Comparison of ENCODE assay signal across 8 cellular contexts in genomic region chr5:131423056-131423455, GRCh38.
A peak's percentile ranks its signal among the peaks of the same experiment; 100 is the strongest.
DNase-seq lines count a peak whose midpoint lies in the region; ATAC-seq and TF ChIP-seq lines count a peak whose summit lies in the region.

No MANE protein-coding gene starts in this region.

- peaks cover 4% of the 10 kb centered on the region; the same call in 1 of the 2 replicates for H3K36me3 ChIP-seq in SJCRH30

- H3K4me3 ChIP-seq in AG10803 (ENCODE audit: low read length) (no peak overlapping the region), GM12864 (ENCODE audit: low read depth, low read length) (no peak overlapping the region), SJCRH30 (no peak overlapping the region)

- no peaks in the 10 kb centered on the region for H3K27me3 Mint-ChIP-seq in activated T-cell treated with anti-CD3 and anti-CD28 coated beads, Interleukin-2, amount 50 U/mL, for 4 hours (ENCODE audit: low read depth)

- H3K27ac ChIP-seq in SJCRH30, result no peak overlapping the region

- H3K4me3 Mint-ChIP-seq in activated T-cell treated with anti-CD3 and anti-CD28 coated beads, Interleukin-2, amount 50 U/mL, for 4 hours, result no peak overlapping the region

- H3K4me1 Mint-ChIP-seq in activated T-cell treated with anti-CD3 and anti-CD28 coated beads, Interleukin-2, amount 50 U/mL, for 4 hours (ENCODE audit: low read depth), result peaks cover 8% of the 10 kb centered on the region

- no peaks in the 10 kb centered on the region for H3K4me1 ChIP-seq in SJCRH30

- no peaks in the 10 kb centered on the region for H3K9me3 Mint-ChIP-seq in activated T-cell treated with anti-CD3 and anti-CD28 coated beads, Interleukin-2, amount 50 U/mL, for 4 hours

- H3K36me3 Mint-ChIP-seq in activated T-cell treated with anti-CD3 and anti-CD28 coated beads, Interleukin-2, amount 50 U/mL, for 4 hours (ENCODE audit: insufficient read depth), result peaks cover 25% of the 10 kb centered on the region

- ATAC-seq in HG03175 (IDR thresholded peaks at IDR 0.05; ENCODE audit: unreplicated experiment), result no peak
- ATAC-seq in HG03439 (IDR thresholded peaks at IDR 0.05; ENCODE audit: unreplicated experiment), result no peak
- no peak for ATAC-seq in activated T-cell treated with anti-CD3 and anti-CD28 coated beads, Interleukin-2, amount 50 U/mL, for 4 hours

- H3K27me3 ChIP-seq in SJCRH30, result no peaks in the 10 kb centered on the region

- peak; percentile 8 for DNase-seq in AG10803 (ENCODE audit: low read depth)
- no peak for DNase-seq in GM12864 (ENCODE audit: low read depth)
- peak; percentile 15 to 56 for DNase-seq in SJCRH30
- DNase-seq in glomerular endothelial cell (ENCODE audit: extremely low read depth, low read depth, low spot score), result peak; percentile 4
- no peak for DNase-seq in activated gamma-delta T cell treated with Interleukin-2 at 50 U/mL for 16 hours
- no peak for DNase-seq in activated T-cell treated with anti-CD3 and anti-CD28 coated beads, Interleukin-2, amount 50 U/mL, for 4 hours

- H3K9me3 ChIP-seq in SJCRH30 (replicated peaks), result no peaks in the 10 kb centered on the region

- TF ChIP-seq CTCF in AG10803 (conservative IDR thresholded peaks at IDR 0.05; ENCODE audit: low read length), result peak; percentile 54
- peak; percentile 38 for TF ChIP-seq CTCF in GM12864 (IDR thresholded peaks at IDR 0.05; ENCODE audit: low read depth, low read length, missing control alignments)

Comparison
In these comparisons a context has a peak if more than half of its experiments do, and no peak if none do; other contexts are left out.
1. DNase-seq: peak in AG10803 (single experiment), SJCRH30 (2 of 2) and glomerular endothelial cell (single experiment); none in GM12864 (single experiment), activated gamma-delta T cell treated with Interleukin-2 at 50 U/mL for 16 hours (single experiment) and activated T-cell treated with anti-CD3 and anti-CD28 coated beads, Interleukin-2, amount 50 U/mL, for 4 hours (single experiment).